Comparison of ENCODE assay signal across 19 cellular contexts in genomic region chr3:36319683-36320082, GRCh38.
DNase-seq lines count a peak whose midpoint lies in the region; ATAC-seq and TF ChIP-seq lines count a peak whose summit lies in the region.
"Had no signal": no experiment of that assay in that cellular context is flagged by ENCODE, and none has a peak within 500 bp of the region (broad histone marks: within the 10 kb centered on the region; RNA-seq: fewer than 3 reads in every experiment).

No MANE protein-coding gene starts in this region.

- H3K4me3 ChIP-seq in HUES64 (ENCODE audit: low read length) (peak overlapping the region; percentile 12; the same call in 1 of the 2 replicates), osteoblast (ENCODE audit: insufficient read depth, low read length) (no peak overlapping the region)
- H3K4me3 ChIP-seq: HAP-1, SJCRH30 had no signal

- H3K4me2 ChIP-seq in osteoblast (ENCODE audit: insufficient read depth, low read length): no peak overlapping the region
- H3K4me2 ChIP-seq: KMS-11 had no signal

- H3K36me3 ChIP-seq in HUES64 (ENCODE audit: insufficient read depth, low read length): no peaks in the 10 kb centered on the region
- no peaks in the 10 kb centered on the region for H3K36me3 ChIP-seq in osteoblast (ENCODE audit: insufficient read depth, low read length)
- H3K36me3 ChIP-seq: HAP-1, SJCRH30 had no signal

- H3K79me2 ChIP-seq in osteoblast (ENCODE audit: insufficient read depth, low read length): no peaks in the 10 kb centered on the region

- H3K27me3 ChIP-seq in HUES64 (ENCODE audit: insufficient read depth, low read length): no peaks in the 10 kb centered on the region
- no peaks in the 10 kb centered on the region for H3K27me3 ChIP-seq in osteoblast (ENCODE audit: insufficient read depth, low read length)
- H3K27me3 ChIP-seq: SJCRH30 had no signal

- H3K9me3 ChIP-seq in HUES64 (ENCODE audit: insufficient read depth, low read depth, low read length) (0 out of 2 replicates have a peak, but pooled peaks cover 4% of the 10 kb centered on the region), osteoblast (ENCODE audit: low read depth, low read length) (no peaks in the 10 kb centered on the region)
- H3K9me3 ChIP-seq: HAP-1, SJCRH30 had no signal

- H3K9ac ChIP-seq in HUES64 (ENCODE audit: low read depth, low read length): no peak overlapping the region
- H3K9ac ChIP-seq: KMS-11 had no signal

- DNase-seq in ELF-1 (ENCODE audit: low read depth, low spot score): peak; percentile 53
- peak; percentile 29 for DNase-seq in iPS-NIHi11 (ENCODE audit: low spot score)
- peak; percentile 3 for DNase-seq in osteoblast (ENCODE audit: insufficient read length, low spot score, missing footprints)
- no peak for DNase-seq in NCI-H1048 (lab: John Stamatoyannopoulos, UW)
- no peak for DNase-seq in posterior vena cava (ENCODE audit: low spot score)
- DNase-seq: GF-D8; IMR-90; NCI-H1105; NCI-H2029 treated with DMSO at 0.1 percent for 48 hours; NCI-H345; NCI-H524; NCI-H774; NK-92 treated with Interleukin-12 subunit alpha and Interleukin-12 subunit beta, amount 100 ng/mL, for 24 hours; SJCRH30 had no signal

- no peak for ATAC-seq in HG02642 (IDR thresholded peaks at IDR 0.05; ENCODE audit: poor library complexity, unreplicated experiment)

- H2AFZ ChIP-seq in osteoblast (ENCODE audit: low read length): no peak overlapping the region

- H3K27ac ChIP-seq in HUES64 (ENCODE audit: low read depth, low read length): peak overlapping the region; percentile 59
- H3K27ac ChIP-seq in osteoblast (ENCODE audit: low read depth, low read length): no peak overlapping the region
- H3K27ac ChIP-seq: HL-60, KMS-11, SJCRH30 had no signal

- H3K4me1 ChIP-seq in HUES64 (ENCODE audit: insufficient read depth, low read length): peaks cover 22% of the 10 kb centered on the region
- H3K4me1 ChIP-seq in osteoblast (ENCODE audit: insufficient read depth, low read length): no peaks in the 10 kb centered on the region
- H3K4me1 ChIP-seq: HAP-1, SJCRH30 had no signal

- WGBS in HUES64: 21% methylated on average over 1 of the region's 1 CpG

- TF ChIP-seq CTCF in osteoblast (IDR thresholded peaks at IDR 0.05; ENCODE audit: extremely low read depth, low read depth, low read length): no peak

- intact Hi-C loops in posterior vena cava (cut with DNase I): no loop called here

- no peaks in the 10 kb centered on the region for H4K20me1 ChIP-seq in osteoblast (ENCODE audit: insufficient read depth, low read length)

Comparison
In these comparisons a context has a peak if more than half of its experiments do, and no peak if none do; other contexts are left out.
1. DNase-seq: peak in ELF-1 (single experiment), iPS-NIHi11 (single experiment) and osteoblast (single experiment); none in NCI-H1048 (single experiment) and posterior vena cava (single experiment).